In genomic region chr17:79778504-79779087, GRCh38 we compare ENCODE assay signal across 8 cellular contexts. TPM values are rescaled to one million over a fixed set of nuclear protein-coding genes. Genes with fewer than 3 reads are reported as not detected.
A peak's percentile ranks its signal among the peaks of the same experiment; 100 is the strongest.
DNase-seq lines count a peak whose midpoint lies in the region; ATAC-seq and TF ChIP-seq lines count a peak whose summit lies in the region.

No MANE protein-coding gene starts in this region.

- H3K27ac Mint-ChIP-seq in dendritic cell treated with granulocyte-macrophage colony-stimulating factor and Interleukin-4, amounts not matched to agents 40 ng/mL and 50 ng/mL, for 4 days: peak overlapping the region; percentile 70

- H3K18ac ChIP-seq in neuronal stem cell (ENCODE audit: low read length): peak overlapping the region; percentile 98

- POLR2A ChIA-PET in AG04450 (lab: Yijun Ruan, JAX): interaction anchor here (1.1 to 2.2 kb wide), 2 partner anchors 12 to 61 kb away, joined by 3 to 7 read pairs; partner anchors contain the start of gene CBX4

- H3K27me3 Mint-ChIP-seq in dendritic cell treated with granulocyte-macrophage colony-stimulating factor and Interleukin-4, amounts not matched to agents 40 ng/mL and 50 ng/mL, for 4 days: peaks cover 86% of the 10 kb centered on the region

- TF ChIP-seq CTCF in AG04450 (IDR thresholded peaks at IDR 0.05; ENCODE audit: low read depth, low read length): no peak

- peak overlapping the region; percentile 71 for H2AFZ ChIP-seq in neuronal stem cell (ENCODE audit: low read length)

- peak overlapping the region; percentile 33 for H2BK15ac ChIP-seq in neuronal stem cell (ENCODE audit: low read length)

- H4K91ac ChIP-seq in neuronal stem cell (ENCODE audit: low read depth, low read length, poor library complexity): no peak overlapping the region

- H3K23ac ChIP-seq in neuronal stem cell (ENCODE audit: low read depth, low read length, poor library complexity): no peak overlapping the region

- H3K27me3 ChIP-seq in AG04450 (ENCODE audit: control insufficient read depth, insufficient read depth, low read length) (peaks cover 39% of the 10 kb centered on the region), neuronal stem cell (ENCODE audit: control insufficient read depth in 3 of 3, insufficient read depth in 3 of 3, low read depth in 1 of 3, low read length in 3 of 3) (no peaks in the 10 kb centered on the region)

- peaks cover 16 to 17% of the 10 kb centered on the region in 2 donors for H3K4me1 ChIP-seq in neuronal stem cell (ENCODE audit: control insufficient read depth in 2 of 2, insufficient read depth in 1 of 2, low read depth in 1 of 2, low read length in 2 of 2)

- H3K36me3 ChIP-seq in neuronal stem cell (replicated peaks in 1 of 2; ENCODE audit: control insufficient read depth in 2 of 2, insufficient read depth in 2 of 2, low read length in 2 of 2): peaks cover 38 to 48% of the 10 kb centered on the region in 2 donors

- no peak overlapping the region for H3K4ac ChIP-seq in neuronal stem cell (ENCODE audit: low read length)

- WGBS in neuronal stem cell (ENCODE audit: extremely low coverage in 2 of 2, insufficient read length in 2 of 2, insufficient replicate concordance in 1 of 2), 2 donors: no CpG with 5 or more reads among the region's 49 CpGs

- DNase-seq in AG04450 (ENCODE audit: low read depth, low spot score) (no peak), NCI-H510A treated with DMSO at 0.1 percent for 48 hours (lab: John Stamatoyannopoulos, UW) (peak; percentile 45), neuronal stem cell (ENCODE audit: low spot score) (peak; percentile 59), hippocampal formation (lab: John Stamatoyannopoulos, UW) (no peak)

- peak overlapping the region; percentile 81 for H2AK5ac ChIP-seq in neuronal stem cell (ENCODE audit: low read depth, low read length)

- peak overlapping the region; percentile 14 for H2BK5ac ChIP-seq in neuronal stem cell (ENCODE audit: low read length)

- no peak overlapping the region for H2BK12ac ChIP-seq in neuronal stem cell (ENCODE audit: low read length)

- CTCF ChIA-PET in AG04450 (lab: Charles Lee): interaction anchor here (0.9 kb wide), 2 partner anchors 9 to 37 kb away, joined by 3 read pairs; no protein-coding TSS in a partner anchor

- H3K9me3 Mint-ChIP-seq in dendritic cell treated with granulocyte-macrophage colony-stimulating factor and Interleukin-4, amounts not matched to agents 40 ng/mL and 50 ng/mL, for 4 days: no peaks in the 10 kb centered on the region

- H4K8ac ChIP-seq in neuronal stem cell (ENCODE audit: low read depth, low read length): no peak overlapping the region

- no peak overlapping the region for H2BK120ac ChIP-seq in neuronal stem cell (ENCODE audit: low read depth, low read length)

- peak overlapping the region; percentile 95 for H3K9ac ChIP-seq in neuronal stem cell (ENCODE audit: low read depth, low read length, poor library complexity)

- H3K4me3 Mint-ChIP-seq in dendritic cell treated with granulocyte-macrophage colony-stimulating factor and Interleukin-4, amounts not matched to agents 40 ng/mL and 50 ng/mL, for 4 days: peak overlapping the region; percentile 78

- ATAC-seq in GM18909 (IDR thresholded peaks at IDR 0.05; ENCODE audit: poor library complexity, unreplicated experiment) (peak; percentile 4), HG02678 (IDR thresholded peaks at IDR 0.05; ENCODE audit: unreplicated experiment) (no peak), HG02884 (IDR thresholded peaks at IDR 0.05; ENCODE audit: unreplicated experiment) (no peak)

- no peaks in the 10 kb centered on the region for H3K36me3 Mint-ChIP-seq in dendritic cell treated with granulocyte-macrophage colony-stimulating factor and Interleukin-4, amounts not matched to agents 40 ng/mL and 50 ng/mL, for 4 days (ENCODE audit: low read depth)

- H3K79me1 ChIP-seq in neuronal stem cell (ENCODE audit: low read depth, low read length): peaks cover 15% of the 10 kb centered on the region

- peak overlapping the region; percentile 82 for H3K4me2 ChIP-seq in neuronal stem cell (ENCODE audit: insufficient read depth, low read length, poor library complexity, severe bottlenecking)

- no peak overlapping the region for H3K14ac ChIP-seq in neuronal stem cell (ENCODE audit: low read length)

- H3K4me1 Mint-ChIP-seq in dendritic cell treated with granulocyte-macrophage colony-stimulating factor and Interleukin-4, amounts not matched to agents 40 ng/mL and 50 ng/mL, for 4 days (ENCODE audit: low read depth): peaks cover 37% of the 10 kb centered on the region

- peak overlapping the region; percentile 69 for H3K4me3 ChIP-seq in AG04450 (ENCODE audit: low read depth, low read length)
- H3K4me3 ChIP-seq in neuronal stem cell (ENCODE audit: low read length in 2 of 2): peak overlapping the region; percentile 78 to 96

- H3K27ac ChIP-seq in AG04450 (ENCODE audit: low read depth, low read length): no peak overlapping the region
- peak overlapping the region; percentile 93 for H3K27ac ChIP-seq in neuronal stem cell (replicated peaks; ENCODE audit: low read length)

- intact Hi-C loops in dendritic cell treated with granulocyte-macrophage colony-stimulating factor and Interleukin-4, amounts not matched to agents 40 ng/mL and 50 ng/mL, for 4 days (cut with micrococcal nuclease): no loop called here

- H3K9me3 ChIP-seq in AG04450 (ENCODE audit: control insufficient read depth, insufficient read depth, low read length): no peaks in the 10 kb centered on the region; the same call in 1 of the 2 replicates
- no peaks in the 10 kb centered on the region for H3K9me3 ChIP-seq in neuronal stem cell (replicated peaks in 1 of 2; ENCODE audit: control insufficient read depth in 2 of 2, insufficient read depth in 1 of 2, low read depth in 1 of 2, low read length in 2 of 2)

RNA-seq across cellular contexts. Expression of gene CBX2, which starts 0.6 kb away (rescaled TPM):
- polyA plus RNA-seq in AG04450 (2011; rRNA removed): 2.2 and 2.3 TPM in 2 replicates
- polyA minus RNA-seq in AG04450 (2011; rRNA and poly(A)+ RNA removed): 3.2 and 4.4 TPM in 2 replicates
- polyA plus RNA-seq in neuronal stem cell (2013, experiment 1 of 2): 72.5 TPM
- polyA plus RNA-seq in neuronal stem cell (2013, experiment 2 of 2): 70.8 TPM

RNA-seq across cellular contexts. Expression of gene CBX8, which starts 18.3 kb away (rescaled TPM):
- 0.37 and 1.5 TPM in 2 replicates for polyA plus RNA-seq in AG04450 (2011; rRNA removed)
- polyA minus RNA-seq in AG04450 (2011; rRNA and poly(A)+ RNA removed): 0.87 and 1.4 TPM in 2 replicates
- 5.5 TPM for polyA plus RNA-seq in neuronal stem cell (2013, experiment 1 of 2)
- 5.0 TPM for polyA plus RNA-seq in neuronal stem cell (2013, experiment 2 of 2)

RNA-seq across cellular contexts. Expression of gene ENPP7, which starts 47.9 kb away (rescaled TPM):
- not detected in 2 replicates for polyA plus RNA-seq in AG04450 (2011; rRNA removed)
- not detected in 2 replicates for polyA minus RNA-seq in AG04450 (2011; rRNA and poly(A)+ RNA removed)
- polyA plus RNA-seq in neuronal stem cell (2013, experiment 1 of 2): not detected
- polyA plus RNA-seq in neuronal stem cell (2013, experiment 2 of 2): not detected

Comparison
In these comparisons a context has a peak if more than half of its experiments do, and no peak if none do; other contexts are left out.
1. DNase-seq: peak in NCI-H510A treated with DMSO at 0.1 percent for 48 hours (single experiment) and neuronal stem cell (single experiment); none in AG04450 (single experiment) and hippocampal formation (0 of 2).